ENCODE assay signal across 11 cellular contexts in genomic region chr13:97280478-97280877, GRCh38. TPM values are rescaled to one million over a fixed set of nuclear protein-coding genes. Genes with fewer than 3 reads are reported as not detected.
DNase-seq lines count a peak whose midpoint lies in the region; ATAC-seq, FAIRE-seq and TF ChIP-seq lines count a peak whose summit lies in the region.
"Had no signal": no experiment of that assay in that cellular context is flagged by ENCODE, and none has a peak within 500 bp of the region (broad histone marks: within the 10 kb centered on the region; RNA-seq: fewer than 3 reads in every experiment).

No MANE protein-coding gene starts in this region.

- H3K4me3 ChIP-seq in PC-3 (ENCODE audit: low read length) (no peak overlapping the region), pancreas (no peak overlapping the region)

- DNase-seq in EH (ENCODE audit: low read depth) (peak; percentile 59), PC-3 (no peak), epithelial cell of prostate (ENCODE audit: low read depth, low spot score) (no peak), pancreas (no peak), inferior parietal cortex (ENCODE audit: extremely low spot score) (no peak)
- DNase-seq: hypothalamus, NCI-H2081 had no signal

- BruUV-seq in PC-3 (replicated peaks; lab: Mats Ljungman, UMichigan), result no TSS peak

- 0 out of 2 replicates have a peak overlapping the region, but pooled peaks have one; percentile 5 for H3K27ac ChIP-seq in PC-3 (ENCODE audit: low read length)
- H3K27ac ChIP-seq in epithelial cell of prostate, result peak overlapping the region; percentile 86
- peak overlapping the region in 1 of 4 donors; percentile 1 for H3K27ac ChIP-seq in pancreas

- H3K9ac ChIP-seq in PC-3 (ENCODE audit: low read length), result no peak overlapping the region

- POLR2A ChIA-PET in PC-3 (lab: Charles Lee; ENCODE audit: unreplicated experiment), result no interaction called here

- intact Hi-C loops in PC-3 (cut with micrococcal nuclease), result no loop called here
- intact Hi-C loops in pancreas (cut with DNase I), result no loop called here

- 87 to 88% methylated on average over 4 of the region's 4 CpGs for WGBS in pancreas, 2 donors

- H3K9me2 ChIP-seq in PC-3 (replicated peaks; ENCODE audit: low read length), result no peaks in the 10 kb centered on the region

- H3K36me3 ChIP-seq in PC-3 (ENCODE audit: low read depth, low read length), result 0 out of 2 replicates have a peak, but pooled peaks cover 3% of the 10 kb centered on the region
- no peaks in the 10 kb centered on the region for H3K36me3 ChIP-seq in pancreas

- H3K4me1 ChIP-seq in PC-3 (ENCODE audit: insufficient read depth, low read length) (peaks cover 35% of the 10 kb centered on the region), pancreas (peaks cover 8 to 57% (median 39%) of the 10 kb centered on the region in 3 donors)

- H3K9me3 ChIP-seq in PC-3 (ENCODE audit: low read length), result no peaks in the 10 kb centered on the region
- no peaks in the 10 kb centered on the region for H3K9me3 ChIP-seq in pancreas

- FAIRE-seq in pancreas (lab: Jason Lieb, UNC), result no peak
- FAIRE-seq: GM18507 had no signal

- H3K79me2 ChIP-seq in PC-3 (ENCODE audit: low read length), result peaks cover 30% of the 10 kb centered on the region

- no peak overlapping the region for H3K4me2 ChIP-seq in PC-3 (ENCODE audit: low read length)

- H3F3A ChIP-seq in PC-3 (ENCODE audit: low read length, unreplicated experiment), result no peaks in the 10 kb centered on the region

- no peak; the same call in 1 of the 2 replicates for ATAC-seq in PC-3
- ATAC-seq in pancreas, result peak in 3 of 4 donors; percentile 20 to 41 (median 26)
- ATAC-seq in HG02588 (IDR thresholded peaks at IDR 0.05; ENCODE audit: unreplicated experiment), result no peak
- ATAC-seq in GM21786 (IDR thresholded peaks at IDR 0.05; ENCODE audit: unreplicated experiment), result no peak
- no peak for ATAC-seq in GM21360 (IDR thresholded peaks at IDR 0.05; ENCODE audit: unreplicated experiment)

- no peaks in the 10 kb centered on the region for H4K20me1 ChIP-seq in PC-3 (ENCODE audit: low read length)

- CTCF ChIA-PET in PC-3 (lab: Charles Lee), result no interaction called here

- H3K27me3 ChIP-seq in PC-3 (ENCODE audit: low read length), result no peaks in the 10 kb centered on the region
- no peaks in the 10 kb centered on the region for H3K27me3 ChIP-seq in pancreas

- no peak overlapping the region for H2AFZ ChIP-seq in PC-3 (ENCODE audit: low read length)

- TF ChIP-seq CTCF in PC-3 (conservative IDR thresholded peaks at IDR 0.05; ENCODE audit: low read depth, low read length), result no peak
- no peak for TF ChIP-seq CTCF in pancreas (IDR thresholded peaks at IDR 0.05)

RNA-seq across cellular contexts. Expression of gene MBNL2, which starts 58.3 kb away (rescaled TPM):
- total RNA-seq in PC-3 (2014; rRNA removed) (10.3 and 17.8 TPM in 2 replicates), pancreas (10 to 100 TPM; 32.5 to 66.5 (median 46.4) TPM)
- polyA plus RNA-seq in pancreas, result 10 to 100 TPM in 1 of 2 donors, 1 to 10 TPM in 1; 8.9 to 16.5 TPM

Comparison
In these comparisons a context has a peak if more than half of its experiments do, and no peak if none do; other contexts are left out.
1. ATAC-seq: peak in pancreas (3 of 4); none in PC-3 (single experiment), HG02588 (single experiment), GM21786 (single experiment) and GM21360 (single experiment).